2 cellular contexts compared by ENCODE assay signal in genomic region chr15:95742256-95742655, GRCh38.
TF ChIP-seq lines count a peak whose summit lies in the region.

No MANE protein-coding gene starts in this region.

TF ChIP-seq in SK-N-SH, 30 proteins besides CTCF, POLR2A, EP300 and RAD21 (continued from another document):
- TF ChIP-seq SMC3 (IDR thresholded peaks at IDR 0.05; ENCODE audit: low read depth, low read length) (no peak), CHD2 (IDR thresholded peaks at IDR 0.05; ENCODE audit: low read length, partially characterized antibody) (no peak), ZBTB33 (IDR thresholded peaks at IDR 0.05; ENCODE audit: borderline replicate concordance, low read depth) (no peak)

TF ChIP-seq in SK-N-SH treated with all-trans-retinoic acid at 6 μM for 48 hours, 23 proteins besides CTCF, POLR2A, EP300 and RAD21 (continued from another document):
- TF ChIP-seq TSHZ2 (CRISPR knock-in tag; IDR thresholded peaks at IDR 0.05), result no peak
- TF ChIP-seq ARNTL (CRISPR knock-in tag; IDR thresholded peaks at IDR 0.05; ENCODE audit: borderline replicate concordance, low read depth), result no peak
- no peak for TF ChIP-seq PPARA (CRISPR knock-in tag; IDR thresholded peaks at IDR 0.05; ENCODE audit: borderline replicate concordance)
- no peak for TF ChIP-seq RARB (CRISPR knock-in tag; IDR thresholded peaks at IDR 0.05)
- TF ChIP-seq ZFP3 (CRISPR knock-in tag; IDR thresholded peaks at IDR 0.05), result no peak
- TF ChIP-seq ISL1 (CRISPR knock-in tag; IDR thresholded peaks at IDR 0.05), result no peak
- TF ChIP-seq ZNF8 (CRISPR knock-in tag; IDR thresholded peaks at IDR 0.05), result no peak
- TF ChIP-seq CSRNP3 (CRISPR knock-in tag; IDR thresholded peaks at IDR 0.05), result no peak
- TF ChIP-seq SNAI2 (CRISPR knock-in tag; IDR thresholded peaks at IDR 0.05), result no peak
